In the genomic region with DNA sequence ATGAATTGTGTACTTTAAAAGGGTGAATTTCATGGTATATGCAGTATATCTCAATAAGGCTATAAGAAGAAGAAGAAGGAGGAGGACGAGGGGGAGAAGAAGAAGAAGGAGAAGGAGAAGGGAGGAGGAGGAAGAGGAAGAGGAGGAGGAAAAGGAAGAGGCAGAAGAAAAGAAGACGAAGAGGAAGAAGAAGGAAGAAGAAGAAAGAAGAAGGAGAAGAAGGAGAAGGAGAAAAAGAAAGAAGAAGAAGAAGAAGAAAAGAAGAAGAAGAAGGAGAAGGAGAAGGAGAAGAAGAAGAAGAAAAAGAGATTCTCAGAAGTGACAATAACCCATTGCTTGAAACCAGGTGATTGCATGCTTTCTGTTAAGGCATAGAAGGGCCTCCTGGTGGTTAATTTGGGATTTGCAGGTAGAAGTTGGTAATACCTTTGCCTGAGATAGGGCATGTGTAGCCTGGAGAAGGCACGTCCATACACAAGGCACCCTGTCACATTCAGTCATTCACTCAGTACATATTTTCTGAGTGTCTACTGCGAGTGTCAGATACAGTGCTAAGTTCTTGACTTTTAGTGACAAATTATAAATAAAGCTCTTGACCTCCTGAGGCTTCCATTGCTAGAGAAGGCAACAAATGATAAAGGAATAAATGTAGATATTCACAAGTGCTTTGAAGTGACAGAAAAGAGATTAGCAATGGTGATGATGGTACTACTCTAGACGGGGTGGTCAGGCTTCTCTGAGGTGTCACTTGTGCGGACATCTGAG, we compare ENCODE assay signal across 9 cellular contexts.
A peak's percentile ranks its signal among the peaks of the same experiment; 100 is the strongest.
DNase-seq lines count a peak whose midpoint lies in the region; FAIRE-seq and TF ChIP-seq lines count a peak whose summit lies in the region.
"Had no signal": no experiment of that assay in that cellular context is flagged by ENCODE, and none has a peak within 500 bp of the region (broad histone marks: within the 10 kb centered on the region; RNA-seq: fewer than 3 reads in every experiment).

No MANE protein-coding gene starts in this region.

- no peaks in the 10 kb centered on the region for H4K20me1 ChIP-seq in mammary epithelial cell (ENCODE audit: insufficient read depth, low read length)

- H3K36me3 ChIP-seq in mammary epithelial cell (ENCODE audit: insufficient read depth, low read length) (no peaks in the 10 kb centered on the region), small intestine (ENCODE audit: control insufficient read depth in 2 of 2, insufficient read depth in 2 of 2, low read length in 2 of 2) (no peaks in the 10 kb centered on the region), right atrium auricular region (no peaks in the 10 kb centered on the region)

- H3K4me3 ChIP-seq in mammary epithelial cell (replicated peaks in 1 of 3; ENCODE audit: insufficient read depth in 1 of 3, low read depth in 2 of 3, low read length in 3 of 3) (no peak overlapping the region), small intestine (ENCODE audit: low read depth in 1 of 2, low read length in 2 of 2) (no peak overlapping the region), right atrium auricular region (no peak overlapping the region)

- FAIRE-seq in small intestine (lab: Jason Lieb, UNC), result no peak

- in situ Hi-C loops in mammary epithelial cell (cut with MboI; ENCODE audit: low sequenced_read_pairs in 2 of 2), result no loop called here

- TF ChIP-seq CTCF in mammary epithelial cell (conservative IDR thresholded peaks at IDR 0.05 in 1 of 2, IDR thresholded peaks at IDR 0.05 in 1 of 2; ENCODE audit: extremely low read depth in 1 of 2, insufficient read depth in 1 of 2, low read depth in 1 of 2, low read length in 2 of 2), result peak; percentile 39 to 63
- no peak for TF ChIP-seq CTCF in right atrium auricular region (IDR thresholded peaks at IDR 0.05)

- H3K4me2 ChIP-seq in mammary epithelial cell (ENCODE audit: insufficient read depth, low read depth, low read length), result no peak overlapping the region

- H2AFZ ChIP-seq in mammary epithelial cell (ENCODE audit: low read depth, low read length), result no peak overlapping the region
- H2AFZ ChIP-seq: parathyroid adenoma had no signal

- no peak overlapping the region for H3K9ac ChIP-seq in mammary epithelial cell (ENCODE audit: insufficient read depth, low read length)
- H3K9ac ChIP-seq: parathyroid adenoma had no signal

- CTCF ChIA-PET in mammary epithelial cell (lab: Charles Lee; ENCODE audit: low non-redundant PET), result no interaction called here

- H3K9me3 ChIP-seq in mammary epithelial cell (replicated peaks; ENCODE audit: insufficient read depth, low read length), result no peaks in the 10 kb centered on the region
- H3K9me3 ChIP-seq in small intestine (ENCODE audit: control insufficient read depth, low read depth), result no peaks in the 10 kb centered on the region
- H3K9me3 ChIP-seq in right atrium auricular region, result no peaks in the 10 kb centered on the region

- H3K79me2 ChIP-seq in mammary epithelial cell (ENCODE audit: insufficient read depth, low read length), result no peaks in the 10 kb centered on the region
- H3K79me2 ChIP-seq: parathyroid adenoma had no signal

- H3K27ac ChIP-seq in mammary epithelial cell (ENCODE audit: insufficient read depth, low read depth, low read length) (no peak overlapping the region), small intestine (ENCODE audit: low read depth in 1 of 2, low read length in 1 of 2) (no peak overlapping the region), right atrium auricular region (no peak overlapping the region)
- H3K27ac ChIP-seq: parathyroid adenoma had no signal

- H3K27me3 ChIP-seq in mammary epithelial cell (ENCODE audit: insufficient read depth, low read length) (no peaks in the 10 kb centered on the region), small intestine (ENCODE audit: control insufficient read depth in 2 of 2, insufficient read depth in 2 of 2, low read length in 2 of 2) (no peaks in the 10 kb centered on the region), right atrium auricular region (no peaks in the 10 kb centered on the region)

- H3K4me1 ChIP-seq in mammary epithelial cell (ENCODE audit: insufficient read depth, low read length), result no peaks in the 10 kb centered on the region
- H3K4me1 ChIP-seq in small intestine (ENCODE audit: control insufficient read depth in 2 of 2, insufficient read depth in 1 of 2, low read depth in 1 of 2, low read length in 1 of 2), result no peaks in the 10 kb centered on the region
- no peaks in the 10 kb centered on the region for H3K4me1 ChIP-seq in right atrium auricular region
- H3K4me1 ChIP-seq: parathyroid adenoma had no signal

- intact Hi-C loops in mammary epithelial cell (cut with micrococcal nuclease), result no loop called here

- DNase-seq in DMS153 treated with DMSO at 0.1 percent for 48 hours (lab: John Stamatoyannopoulos, UW; ENCODE audit: unreplicated experiment), result peak; percentile 24
- no peak for DNase-seq in DMS153 (lab: John Stamatoyannopoulos, UW)
- peak; percentile 27 for DNase-seq in H4 (ENCODE audit: low spot score)
- peak; percentile 41 for DNase-seq in M059J (ENCODE audit: low read depth)
- peak; percentile 38 for DNase-seq in mammary epithelial cell
- peak; percentile 0 for DNase-seq in small intestine
- DNase-seq in right atrium auricular region (ENCODE audit: low spot score), result no peak
- DNase-seq in GM19238 (ENCODE audit: insufficient read length, low spot score), result no peak

- BruUV-seq in mammary epithelial cell (replicated peaks; lab: Mats Ljungman, UMichigan), result no TSS peak

- 74% methylated on average over 6 of the region's 6 CpGs for WGBS in mammary epithelial cell (ENCODE audit: low coverage, missing lambda C conversion rate)
- WGBS in small intestine, 3 donors, result 54 to 68% (median 58%) methylated on average over 6 of the region's 6 CpGs

- dilution Hi-C loops in mammary epithelial cell (cut with HindIII; ENCODE audit: low sequenced_read_pairs), result no loop called here

Comparison
In these comparisons a context has a peak if more than half of its experiments do, and no peak if none do; other contexts are left out.
1. DNase-seq: peak in DMS153 treated with DMSO at 0.1 percent for 48 hours (single experiment), H4 (single experiment), M059J (single experiment), mammary epithelial cell (single experiment) and small intestine (single experiment); none in DMS153 (single experiment), right atrium auricular region (single experiment) and GM19238 (single experiment).
2. CTCF ChIP-seq: peak in mammary epithelial cell (2 of 2); none in right atrium auricular region (0 of 2).